ENCODE assay signal across 24 cellular contexts in the genomic region with DNA sequence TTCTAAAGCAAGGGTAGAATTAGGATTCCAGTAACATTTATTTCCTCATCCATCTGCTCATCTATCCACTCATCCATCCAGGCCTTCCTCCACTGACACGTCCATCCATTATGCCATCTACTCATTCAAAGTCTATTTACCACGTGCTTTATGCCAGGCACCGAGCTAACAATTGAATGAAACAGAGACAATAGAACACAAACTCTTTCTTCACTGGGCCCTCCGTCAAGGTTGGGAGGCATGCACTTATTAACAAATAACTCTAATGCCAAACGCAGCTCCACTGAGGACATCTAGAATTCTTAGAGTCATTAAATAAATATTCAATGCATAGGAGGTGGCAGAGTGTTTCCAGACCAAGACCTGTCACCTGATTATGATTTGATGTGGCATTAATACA.
A peak's percentile ranks its signal among the peaks of the same experiment; 100 is the strongest.
DNase-seq lines count a peak whose midpoint lies in the region; TF ChIP-seq lines count a peak whose summit lies in the region.
"Had no signal": no experiment of that assay in that cellular context is flagged by ENCODE, and none has a peak within 500 bp of the region (broad histone marks: within the 10 kb centered on the region; RNA-seq: fewer than 3 reads in every experiment).

No MANE protein-coding gene starts in this region.

- peaks cover 13% of the 10 kb centered on the region for H3K4me1 ChIP-seq in BE2C
- H3K4me1 ChIP-seq: A549; BLaER1; BLaER1 treated with 17β-estradiol and CSF1 and Interleukin-3, amounts not matched to agents 10 nM and 100 nM had no signal

- H3K9me3 ChIP-seq in BE2C: 0 out of 2 replicates have a peak, but pooled peaks cover 2% of the 10 kb centered on the region
- H3K9me3 ChIP-seq: A549; BLaER1; BLaER1 treated with 17β-estradiol and CSF1 and Interleukin-3, amounts not matched to agents 10 nM and 100 nM had no signal

- no peaks in the 10 kb centered on the region for H3K27me3 ChIP-seq in BE2C
- H3K27me3 ChIP-seq: BLaER1; BLaER1 treated with 17β-estradiol and CSF1 and Interleukin-3, amounts not matched to agents 10 nM and 100 nM had no signal

- H3K36me3 ChIP-seq in BE2C: no peaks in the 10 kb centered on the region
- H3K36me3 ChIP-seq: BLaER1; BLaER1 treated with 17β-estradiol and CSF1 and Interleukin-3, amounts not matched to agents 10 nM and 100 nM had no signal

- no peak for TF ChIP-seq CTCF in BE2C (IDR thresholded peaks at IDR 0.05; ENCODE audit: low read depth, low read length)

- DNase-seq in BE2C (peak; percentile 93), HK-2 (ENCODE audit: unreplicated experiment) (no peak)
- DNase-seq: 8988T; ACHN; AML-193; C1 segment of cervical spinal cord; Caco-2; Calu3; CD4-positive, alpha-beta memory T cell; CD4-positive, alpha-beta T cell; CD4-positive, CD25-positive, alpha-beta regulatory T cell; CD8-positive, alpha-beta memory T cell; CD8-positive, alpha-beta T cell; COR-L47; DMS 273 treated with DMSO at 0.1 percent for 48 hours; DMS153; DMS53; DMS79; DMS79 treated with DMSO at 0.1 percent for 48 hours; DND-41; EL had no signal

- H3K4me3 ChIP-seq in BE2C (ENCODE audit: low read depth, low read length): no peak overlapping the region
- H3K4me3 ChIP-seq: A549; BLaER1; BLaER1 treated with 17β-estradiol and CSF1 and Interleukin-3, amounts not matched to agents 10 nM and 100 nM had no signal
